1 cellular context compared by ENCODE assay signal in the genomic region with DNA sequence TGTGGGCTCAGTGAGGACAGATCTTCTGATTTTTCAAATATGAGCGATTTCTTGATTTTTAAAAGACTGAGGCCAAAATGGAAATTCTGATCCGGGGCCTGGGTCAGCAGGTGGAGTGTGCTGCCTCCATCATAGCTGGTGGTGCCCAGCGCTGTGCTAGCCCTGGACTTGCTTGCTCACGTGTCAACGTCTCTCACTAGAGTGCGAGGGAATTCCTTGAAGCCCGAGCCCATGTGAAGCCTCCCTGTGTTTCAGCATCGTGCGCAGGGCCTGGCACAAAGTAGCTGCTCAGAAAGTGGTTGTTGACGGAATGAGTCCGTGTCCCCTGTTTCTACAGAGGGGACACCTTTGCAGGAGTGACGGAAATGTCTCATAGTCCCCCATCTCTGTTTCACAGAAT.
TF ChIP-seq lines count a peak whose summit lies in the region.

No MANE protein-coding gene starts in this region.

TF ChIP-seq in H1, 55 proteins besides CTCF, POLR2A, EP300 and RAD21:
- TF ChIP-seq SRF (IDR thresholded peaks at IDR 0.05; ENCODE audit: low read depth, low read length) (no peak), RNF2 (IDR thresholded peaks at IDR 0.05; ENCODE audit: borderline replicate concordance, low read depth, low read length, missing control alignments, poor library complexity, severe bottlenecking) (no peak), CREB1 (IDR thresholded peaks at IDR 0.05) (no peak), SP1 (IDR thresholded peaks at IDR 0.05; ENCODE audit: low read depth, low read length) (no peak), NRF1 (IDR thresholded peaks at IDR 0.05; ENCODE audit: low read depth, low read length) (no peak), KDM1A (IDR thresholded peaks at IDR 0.05; ENCODE audit: borderline replicate concordance, low read length) (no peak), TBP (IDR thresholded peaks at IDR 0.05; ENCODE audit: low read depth, low read length) (no peak), SIX5 (IDR thresholded peaks at IDR 0.05; ENCODE audit: low read depth, low read length) (no peak), ZNF274 (IDR thresholded peaks at IDR 0.05; ENCODE audit: borderline replicate concordance, extremely low read depth, low read length) (no peak), KDM5A (IDR thresholded peaks at IDR 0.05; ENCODE audit: low read length) (no peak), SIN3A (conservative IDR thresholded peaks at IDR 0.05 in 1 of 2, IDR thresholded peaks at IDR 0.05 in 1 of 2; ENCODE audit: low read depth in 1 of 2, low read length in 2 of 2) (no peak), KDM4A (IDR thresholded peaks at IDR 0.05; ENCODE audit: low read depth, low read length, severe bottlenecking) (no peak), TAF1 (IDR thresholded peaks at IDR 0.05; ENCODE audit: low read depth, low read length) (no peak), POLR2AphosphoS5 (IDR thresholded peaks at IDR 0.05; ENCODE audit: low read depth, low read length) (no peak), ASH2L (IDR thresholded peaks at IDR 0.05; ENCODE audit: low read length) (no peak)
